1 cellular context compared by ENCODE assay signal in genomic region chr6:1574083-1574761, GRCh38.
TF ChIP-seq lines count a peak whose summit lies in the region.

No MANE protein-coding gene starts in this region.

TF ChIP-seq in HepG2, 621 proteins besides CTCF, POLR2A, EP300 and RAD21:
- TF ChIP-seq ZNF775 (CRISPR knock-in tag; IDR thresholded peaks at IDR 0.05; ENCODE audit: borderline replicate concordance) (no peak), MAFK (conservative IDR thresholded peaks at IDR 0.05 in 1 of 2, IDR thresholded peaks at IDR 0.05 in 1 of 2; ENCODE audit: low read length in 2 of 2) (peak; percentile 83 to 90), MAFF (IDR thresholded peaks at IDR 0.05; ENCODE audit: low read depth, low read length) (peak; percentile 82)
